14 cellular contexts compared by ENCODE assay signal in the genomic region with DNA sequence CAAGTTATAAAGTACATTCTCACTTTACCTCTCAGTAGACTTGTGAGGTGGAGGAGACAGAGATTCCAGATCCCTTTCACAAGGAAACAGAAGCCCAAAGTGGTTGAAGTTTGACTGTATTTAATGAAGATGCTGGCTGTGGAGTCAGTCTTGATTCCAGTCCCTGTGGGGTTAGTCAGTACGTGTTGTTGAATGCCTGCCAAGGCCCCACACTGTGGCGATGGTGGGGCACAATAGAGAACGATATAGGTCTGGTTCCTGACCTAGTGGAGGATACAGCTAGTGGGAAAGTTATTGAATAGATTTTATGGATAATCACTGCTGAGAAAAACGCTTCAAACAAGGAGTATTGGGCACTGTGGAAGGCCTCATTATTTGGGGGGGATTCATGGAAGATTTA.
"Had no signal": no experiment of that assay in that cellular context is flagged by ENCODE, and none has a peak within 500 bp of the region (broad histone marks: within the 10 kb centered on the region; RNA-seq: fewer than 3 reads in every experiment).

No MANE protein-coding gene starts in this region.

- H3K4me1 Mint-ChIP-seq: activated naive CD8-positive, alpha-beta T cell treated with anti-CD3 and anti-CD28 coated beads for 36 hours had no signal

- FAIRE-seq: TTC549 had no signal

- H3K27me3 Mint-ChIP-seq: activated naive CD8-positive, alpha-beta T cell treated with anti-CD3 and anti-CD28 coated beads for 36 hours; natural killer cell treated with Interleukin-12 subunit alpha and Interleukin-12 subunit beta and Interleukin-15 and Interleukin-18, amount 100 ng/mL, for 72 hours had no signal

- H3K27ac ChIP-seq: breast epithelium, esophagus muscularis mucosa, tibial artery had no signal

- H3K36me3 ChIP-seq: breast epithelium, esophagus muscularis mucosa, tibial artery had no signal

- H3K9me3 ChIP-seq: breast epithelium, esophagus muscularis mucosa, tibial artery had no signal

- ATAC-seq: stimulated activated effector memory CD8-positive, alpha-beta T cell treated with anti-CD3 and anti-CD28 coated beads, Interleukin-12 subunit alpha, Interleukin-12 subunit beta, amount 100 ng/mL, for 72 hours had no signal

- H3K9me3 Mint-ChIP-seq: activated naive CD8-positive, alpha-beta T cell treated with anti-CD3 and anti-CD28 coated beads for 36 hours; natural killer cell treated with Interleukin-12 subunit alpha and Interleukin-12 subunit beta and Interleukin-15 and Interleukin-18, amount 100 ng/mL, for 72 hours; stimulated activated effector memory CD8-positive, alpha-beta T cell treated with anti-CD3 and anti-CD28 coated beads, Interleukin-12 subunit alpha, Interleukin-12 subunit beta, amount 100 ng/mL, for 72 hours had no signal

- H3K27me3 ChIP-seq: breast epithelium, esophagus muscularis mucosa, tibial artery had no signal

- H3K36me3 Mint-ChIP-seq: activated naive CD8-positive, alpha-beta T cell treated with anti-CD3 and anti-CD28 coated beads for 36 hours; natural killer cell treated with Interleukin-12 subunit alpha and Interleukin-12 subunit beta and Interleukin-15 and Interleukin-18, amount 100 ng/mL, for 72 hours; stimulated activated effector memory CD8-positive, alpha-beta T cell treated with anti-CD3 and anti-CD28 coated beads, Interleukin-12 subunit alpha, Interleukin-12 subunit beta, amount 100 ng/mL, for 72 hours had no signal

- H3K4me3 Mint-ChIP-seq: activated naive CD8-positive, alpha-beta T cell treated with anti-CD3 and anti-CD28 coated beads for 36 hours; natural killer cell treated with Interleukin-12 subunit alpha and Interleukin-12 subunit beta and Interleukin-15 and Interleukin-18, amount 100 ng/mL, for 72 hours; stimulated activated effector memory CD8-positive, alpha-beta T cell treated with anti-CD3 and anti-CD28 coated beads, Interleukin-12 subunit alpha, Interleukin-12 subunit beta, amount 100 ng/mL, for 72 hours had no signal

- H3K4me3 ChIP-seq: breast epithelium, esophagus muscularis mucosa, tibial artery had no signal

- DNase-seq: activated CD4-positive, alpha-beta T cell treated with anti-CD3 and anti-CD28 coated beads, Interleukin-2, amount 50 U/mL, for 1 hour; activated CD8-positive, alpha-beta memory T cell treated with anti-CD3 and anti-CD28 coated beads for 24 hours; activated naive CD8-positive, alpha-beta T cell treated with anti-CD3 and anti-CD28 coated beads for 36 hours; amygdala; hippocampal formation; posterior cingulate gyrus; retina; SW 1271; tibial artery had no signal

- H3K27ac Mint-ChIP-seq: activated naive CD8-positive, alpha-beta T cell treated with anti-CD3 and anti-CD28 coated beads for 36 hours; natural killer cell treated with Interleukin-12 subunit alpha and Interleukin-12 subunit beta and Interleukin-15 and Interleukin-18, amount 100 ng/mL, for 72 hours; stimulated activated effector memory CD8-positive, alpha-beta T cell treated with anti-CD3 and anti-CD28 coated beads, Interleukin-12 subunit alpha, Interleukin-12 subunit beta, amount 100 ng/mL, for 72 hours had no signal
